ENCODE assay signal across 27 cellular contexts in genomic region chr12:30726647-30727046, GRCh38.
"Had no signal": no experiment of that assay in that cellular context is flagged by ENCODE, and none has a peak within 500 bp of the region (broad histone marks: within the 10 kb centered on the region; RNA-seq: fewer than 3 reads in every experiment).

No MANE protein-coding gene starts in this region.

- H3K9me3 ChIP-seq: gastroesophageal sphincter, heart left ventricle, right lobe of liver, suprapubic skin, thyroid gland, vagina had no signal

- H3K27ac ChIP-seq: dorsolateral prefrontal cortex, gastroesophageal sphincter, heart left ventricle, hepatocyte, parathyroid adenoma, right lobe of liver, suprapubic skin, thyroid gland, vagina had no signal

- ATAC-seq: esophagus mucosa; gastroesophageal sphincter; heart left ventricle; left lobe of liver; natural killer cell; right lobe of liver; stimulated activated naive CD8-positive, alpha-beta T cell treated with anti-CD3 and anti-CD28 coated beads, Interleukin-15, amount 100 ng/mL, for 72 hours had no signal

- DNase-seq: dorsolateral prefrontal cortex; effector CD4-positive, alpha-beta T cell; foreskin fibroblast; heart left ventricle; kidney; natural killer cell; occipital lobe; right lobe of liver; stimulated activated CD4-positive, alpha-beta T cell treated with anti-CD3 and anti-CD28 coated beads, Interleukin-12 subunit alpha, Interleukin-12 subunit beta, amount 100 ng/mL, for 4 hours; stimulated activated CD4-positive, alpha-beta T cell treated with anti-CD3 and anti-CD28 coated beads, Interleukin-1b, Interleukin-23, amount 100 ng/mL, for 48 hours; stimulated activated CD4-positive, alpha-beta T cell treated with anti-CD3 and anti-CD28 coated beads, Interleukin-4, amount 100 ng/mL, for 1 hour; stimulated activated CD8-positive, alpha-beta memory T cell treated with anti-CD3 and anti-CD28 coated beads, Interleukin-4, amount 100 ng/mL, for 48 hours; stimulated activated naive CD4-positive, alpha-beta T cell; stimulated activated naive CD8-positive, alpha-beta T cell treated with anti-CD3 and anti-CD28 coated beads, Interleukin-15, amount 100 ng/mL, for 72 hours; thyroid gland; trophoblast cell had no signal

- FAIRE-seq: kidney had no signal

- H3K4me1 Mint-ChIP-seq: stimulated activated naive CD8-positive, alpha-beta T cell treated with anti-CD3 and anti-CD28 coated beads, Interleukin-15, amount 100 ng/mL, for 72 hours had no signal

- H3K27ac Mint-ChIP-seq: memory B cell, natural killer cell, progenitor cell of endocrine pancreas had no signal

- H3K27me3 Mint-ChIP-seq: memory B cell; progenitor cell of endocrine pancreas; stimulated activated naive CD8-positive, alpha-beta T cell treated with anti-CD3 and anti-CD28 coated beads, Interleukin-15, amount 100 ng/mL, for 72 hours had no signal

- H3K4me2 ChIP-seq: hepatocyte, smooth muscle cell had no signal

- H3K4me3 ChIP-seq: dorsolateral prefrontal cortex, gastroesophageal sphincter, heart left ventricle, hepatocyte, lung, right lobe of liver, smooth muscle cell, suprapubic skin, thyroid gland, vagina had no signal

- H3K4me1 ChIP-seq: gastroesophageal sphincter, parathyroid adenoma, right lobe of liver, thyroid gland, vagina had no signal

- H3K9me3 Mint-ChIP-seq: memory B cell; natural killer cell; stimulated activated naive CD8-positive, alpha-beta T cell treated with anti-CD3 and anti-CD28 coated beads, Interleukin-15, amount 100 ng/mL, for 72 hours had no signal

- H3K4me3 Mint-ChIP-seq: memory B cell; natural killer cell; stimulated activated naive CD8-positive, alpha-beta T cell treated with anti-CD3 and anti-CD28 coated beads, Interleukin-15, amount 100 ng/mL, for 72 hours had no signal
